ENCODE assay signal across 8 cellular contexts in the genomic region with DNA sequence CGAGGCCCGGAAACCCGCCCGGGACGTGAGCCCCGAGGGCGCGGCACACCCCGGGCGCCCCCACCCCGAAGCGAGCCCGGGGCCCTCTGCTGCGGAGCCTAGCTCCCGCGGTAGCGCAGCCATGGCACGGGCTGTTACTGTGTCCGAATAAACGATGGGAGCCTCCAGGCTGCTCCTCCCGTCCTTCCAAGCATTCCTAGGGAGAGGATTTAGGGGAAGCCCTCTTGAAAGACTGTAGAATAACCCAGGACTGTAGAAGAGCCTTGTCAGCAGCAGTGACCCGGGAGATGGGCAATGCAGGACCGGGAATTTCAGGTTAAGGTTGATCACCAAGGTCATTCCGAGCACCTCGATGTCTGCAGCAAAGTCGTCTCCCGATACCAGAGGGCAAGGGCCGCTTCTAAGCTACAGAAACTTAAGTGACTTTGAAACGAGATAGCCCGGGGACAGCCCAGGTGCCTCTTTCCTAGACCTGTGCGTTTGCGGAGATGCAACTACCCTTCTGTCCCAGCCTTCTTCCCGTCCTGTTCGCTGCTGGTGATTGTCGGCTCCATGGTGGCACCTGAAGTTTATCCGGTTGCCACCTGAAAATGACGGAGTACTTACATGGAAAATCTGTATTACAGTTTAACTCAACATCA. TPM values are rescaled to one million over a fixed set of nuclear protein-coding genes. Genes with fewer than 3 reads are reported as not detected.
DNase-seq lines count a peak whose midpoint lies in the region; ATAC-seq and TF ChIP-seq lines count a peak whose summit lies in the region.

No MANE protein-coding gene starts in this region.

- no peak for ATAC-seq in DND-41 (ENCODE audit: insufficient read depth, low read depth)
- peak; percentile 1 for ATAC-seq in HG02763 (IDR thresholded peaks at IDR 0.05; ENCODE audit: unreplicated experiment)

- H3K36me3 ChIP-seq in DND-41 (ENCODE audit: insufficient read depth, low read length) = no peaks in the 10 kb centered on the region

- H3K27me3 Mint-ChIP-seq in T-helper 1 cell treated with Interleukin-12 subunit alpha and Interleukin-12 subunit beta and Interleukin-4 antibody, amounts not matched to agents 30 μg/mL and 1 μg/mL, for 36 hours (ENCODE audit: low read depth) = peaks cover 13% of the 10 kb centered on the region

- H3K9ac ChIP-seq in DND-41 (ENCODE audit: low read depth, low read length) = peak overlapping the region; percentile 68

- no peaks in the 10 kb centered on the region for H3K27me3 ChIP-seq in DND-41 (ENCODE audit: insufficient read depth, low read length, poor library complexity)

- H4K20me1 ChIP-seq in DND-41 (ENCODE audit: insufficient read depth, low read length) = peaks cover 4% of the 10 kb centered on the region; the same call in 1 of the 2 replicates

- TF ChIP-seq CTCF in DND-41 (IDR thresholded peaks at IDR 0.05; ENCODE audit: borderline replicate concordance, extremely low read depth, low read length, poor library complexity, severe bottlenecking) = no peak
- TF ChIP-seq CTCF in choroid plexus epithelial cell (conservative IDR thresholded peaks at IDR 0.05; ENCODE audit: low read depth, low read length) = no peak

- H3K27ac Mint-ChIP-seq in T-helper 1 cell treated with Interleukin-12 subunit alpha and Interleukin-12 subunit beta and Interleukin-4 antibody, amounts not matched to agents 30 μg/mL and 1 μg/mL, for 36 hours = peak overlapping the region; percentile 79

- H3K4me2 ChIP-seq in DND-41 (ENCODE audit: insufficient read depth, low read length) = peak overlapping the region; percentile 79

- H3K79me2 ChIP-seq in DND-41 (ENCODE audit: insufficient read depth, low read length) = peaks cover 16% of the 10 kb centered on the region; the same call in 1 of the 2 replicates

- H3K36me3 Mint-ChIP-seq in T-helper 1 cell treated with Interleukin-12 subunit alpha and Interleukin-12 subunit beta and Interleukin-4 antibody, amounts not matched to agents 30 μg/mL and 1 μg/mL, for 36 hours (ENCODE audit: low read depth) = no peaks in the 10 kb centered on the region

- H3K9me3 Mint-ChIP-seq in T-helper 1 cell treated with Interleukin-12 subunit alpha and Interleukin-12 subunit beta and Interleukin-4 antibody, amounts not matched to agents 30 μg/mL and 1 μg/mL, for 36 hours = no peaks in the 10 kb centered on the region

- peaks cover 21% of the 10 kb centered on the region for H3K4me1 Mint-ChIP-seq in T-helper 1 cell treated with Interleukin-12 subunit alpha and Interleukin-12 subunit beta and Interleukin-4 antibody, amounts not matched to agents 30 μg/mL and 1 μg/mL, for 36 hours (ENCODE audit: low read depth)

- H3K27ac ChIP-seq in DND-41 (ENCODE audit: low read length) (peak overlapping the region; percentile 34; the same call in 1 of the 2 replicates), temporal lobe (ENCODE audit: low read depth, low read length) (peak overlapping the region; percentile 90)

- H3K4me3 ChIP-seq in DND-41 (ENCODE audit: low read depth in 1 of 2, low read length in 2 of 2) (peak overlapping the region; percentile 29 to 75; a peak in 3 of 4 replicates), choroid plexus epithelial cell (ENCODE audit: low read depth, low read length) (peak overlapping the region; percentile 71)

- peaks cover 25% of the 10 kb centered on the region for H3K4me1 ChIP-seq in DND-41 (ENCODE audit: insufficient read depth, low read length)

- DNase-seq in DND-41 (no peak), choroid plexus epithelial cell (ENCODE audit: low read depth) (no peak), midbrain (lab: John Stamatoyannopoulos, UW) (peak; percentile 63), SKM-1 treated with dmso at 0.1 percent for 144 hours (lab: John Stamatoyannopoulos, UW; ENCODE audit: unreplicated experiment) (no peak), ureter (ENCODE audit: low spot score) (no peak)

- no peaks in the 10 kb centered on the region for H3K9me3 ChIP-seq in DND-41 (ENCODE audit: insufficient read depth, low read length, severe bottlenecking)

- H2AFZ ChIP-seq in DND-41 (ENCODE audit: low read depth, low read length) = peak overlapping the region; percentile 91

- H3K4me3 Mint-ChIP-seq in T-helper 1 cell treated with Interleukin-12 subunit alpha and Interleukin-12 subunit beta and Interleukin-4 antibody, amounts not matched to agents 30 μg/mL and 1 μg/mL, for 36 hours = peak overlapping the region; percentile 87

RNA-seq across cellular contexts. Expression of a gene that starts 0.7 kb away (rescaled TPM):
- 126 TPM for total RNA-seq in temporal lobe
- 25.3 TPM for total RNA-seq in ureter

RNA-seq across cellular contexts. Expression of a gene that starts 39.4 kb away (rescaled TPM):
- total RNA-seq in temporal lobe (149 TPM), ureter (125 TPM)
